In the genomic region with DNA sequence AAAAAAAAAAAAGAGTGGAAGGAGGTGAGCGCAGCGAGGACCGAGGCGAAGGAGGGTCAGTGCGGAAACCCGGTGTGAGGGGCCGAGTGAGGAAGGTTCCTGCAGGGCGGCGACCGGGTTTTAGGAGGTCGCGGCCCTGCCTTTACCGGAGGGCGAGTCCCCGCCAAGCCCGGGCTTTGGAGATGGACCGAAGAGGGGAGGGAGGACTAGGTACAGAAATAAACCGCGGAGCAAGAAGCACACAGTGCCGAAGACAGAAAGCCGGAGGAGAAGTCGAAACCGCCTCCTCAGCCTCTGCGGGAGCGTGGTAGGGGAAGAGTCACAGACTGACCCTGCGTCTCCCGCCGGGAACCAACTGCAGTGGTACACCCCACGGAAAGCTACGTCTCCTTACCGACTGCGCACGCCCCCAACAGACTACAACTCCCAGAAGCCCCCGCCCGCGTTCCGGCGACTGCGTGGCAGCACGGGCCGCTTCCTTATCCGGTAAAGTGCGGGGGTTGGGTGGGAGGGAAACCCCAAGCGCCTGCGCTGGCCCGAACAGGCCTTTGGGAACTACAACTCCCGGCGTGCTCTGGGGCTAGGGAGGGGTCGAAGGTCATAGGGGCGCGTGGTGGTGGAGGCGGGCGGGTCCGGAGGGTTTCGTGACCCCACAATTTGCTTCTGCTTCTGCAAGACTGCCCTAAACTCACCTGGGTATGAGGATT, we compare ENCODE assay signal across 8 cellular contexts. TPM values are rescaled to one million over a fixed set of nuclear protein-coding genes. Genes with fewer than 3 reads are reported as not detected.
DNase-seq lines count a peak whose midpoint lies in the region; ATAC-seq and TF ChIP-seq lines count a peak whose summit lies in the region.

A gene (minus strand): TSS at position 365 of the 707 bp plus-strand sequence. CDS start 380 bp downstream, outside the sequence.

- TF ChIP-seq POLR2A in GM10847 (IDR thresholded peaks at IDR 0.05; ENCODE audit: extremely low read depth, insufficient read length): peak; percentile 88

- H3K27ac ChIP-seq in temporal lobe (ENCODE audit: low read depth, low read length): peak within 1 kb of the TSS; percentile 44

- H3K27ac Mint-ChIP-seq in activated naive CD4-positive, alpha-beta T cell treated with anti-CD3 and anti-CD28 coated beads, Interleukin-2, amount 50 U/mL, for 72 hours: peak within 1 kb of the TSS; percentile 94 to 95
- peak within 1 kb of the TSS; percentile 71 for H3K27ac Mint-ChIP-seq in glutamatergic neuron (ENCODE audit: unreplicated experiment)

- H3K9me3 Mint-ChIP-seq in activated naive CD4-positive, alpha-beta T cell treated with anti-CD3 and anti-CD28 coated beads, Interleukin-2, amount 50 U/mL, for 72 hours: peaks cover 0 to 11% of the 10 kb centered on the region in 2 donors
- H3K9me3 Mint-ChIP-seq in glutamatergic neuron (ENCODE audit: unreplicated experiment): peaks cover 7% of the 10 kb centered on the region

- peaks cover 8% of the 10 kb centered on the region for H3K4me1 Mint-ChIP-seq in glutamatergic neuron (ENCODE audit: low read depth, unreplicated experiment)

- peak; percentile 89 for DNase-seq in NCI-H1105 (lab: John Stamatoyannopoulos, UW)
- peak; percentile 91 for DNase-seq in SKM-1 (lab: John Stamatoyannopoulos, UW; ENCODE audit: unreplicated experiment)
- peak; percentile 93 to 95 for DNase-seq in activated naive CD4-positive, alpha-beta T cell treated with anti-CD3 and anti-CD28 coated beads, Interleukin-2, amount 50 U/mL, for 72 hours (ENCODE audit: low spot score in 2 of 2)
- DNase-seq in glutamatergic neuron: peak; percentile 97
- peak; percentile 85 for DNase-seq in omental fat pad (ENCODE audit: low spot score)

- H3K27me3 Mint-ChIP-seq in glutamatergic neuron (ENCODE audit: unreplicated experiment): peaks cover 1% of the 10 kb centered on the region

- peaks cover 24 to 41% of the 10 kb centered on the region in 2 donors for H3K36me3 Mint-ChIP-seq in activated naive CD4-positive, alpha-beta T cell treated with anti-CD3 and anti-CD28 coated beads, Interleukin-2, amount 50 U/mL, for 72 hours
- peaks cover 5% of the 10 kb centered on the region for H3K36me3 Mint-ChIP-seq in glutamatergic neuron (ENCODE audit: unreplicated experiment)

- ATAC-seq in HG02642 (IDR thresholded peaks at IDR 0.05; ENCODE audit: poor library complexity, unreplicated experiment): peak; percentile 98
- ATAC-seq in activated naive CD4-positive, alpha-beta T cell treated with anti-CD3 and anti-CD28 coated beads, Interleukin-2, amount 50 U/mL, for 72 hours: peak; percentile 95 to 98
- ATAC-seq in omental fat pad (ENCODE audit: low FRiP score): peak; percentile 100

- peak within 1 kb of the TSS; percentile 96 for H3K4me3 Mint-ChIP-seq in glutamatergic neuron (ENCODE audit: unreplicated experiment)

- no peak for TF ChIP-seq CTCF in glutamatergic neuron (IDR thresholded peaks at IDR 0.05; ENCODE audit: partially characterized antibody, unreplicated experiment)
- TF ChIP-seq CTCF in omental fat pad (IDR thresholded peaks at IDR 0.05): no peak

RNA-seq across cellular contexts. Expression of the gene that starts here (rescaled TPM):
- total RNA-seq in activated naive CD4-positive, alpha-beta T cell treated with anti-CD3 and anti-CD28 coated beads, Interleukin-2, amount 50 U/mL, for 72 hours: 10 to 100 TPM; 14.0 to 16.4 TPM
- total RNA-seq in glutamatergic neuron (ENCODE audit: unreplicated experiment) (20.2 TPM), omental fat pad (10 to 100 TPM in 2 of 4 donors, 1 to 10 TPM in 2; 6.3 to 14.0 (median 8.6) TPM), temporal lobe (18.9 TPM)

Comparison
In these comparisons a context has a peak if more than half of its experiments do, and no peak if none do; other contexts are left out.
1. Peak in every context shown above with its lines: DNase-seq, ATAC-seq and H3K27ac ChIP-seq.